ENCODE assay signal across 8 cellular contexts in genomic region chr5:113520429-113520828, GRCh38. TPM values are rescaled to one million over a fixed set of nuclear protein-coding genes. Genes with fewer than 3 reads are reported as not detected.
A peak's percentile ranks its signal among the peaks of the same experiment; 100 is the strongest.
DNase-seq lines count a peak whose midpoint lies in the region; ATAC-seq and TF ChIP-seq lines count a peak whose summit lies in the region.

No MANE protein-coding gene starts in this region.

- no peaks in the 10 kb centered on the region for H3K27me3 ChIP-seq in spleen (replicated peaks in 1 of 7)

- no peak for DNase-seq in activated CD4-positive, CD25-positive, alpha-beta regulatory T cell treated with anti-CD3 and anti-CD28 coated beads, Interleukin-2, amount 50 U/mL, for 72 hours
- DNase-seq in left lobe of liver (ENCODE audit: low spot score) (no peak), NCI-H1694 treated with DMSO at 0.1 percent for 48 hours (lab: John Stamatoyannopoulos, UW) (no peak), MV-4-11 (lab: John Stamatoyannopoulos, UW) (no peak), spleen (no peak)

- peaks cover 0 to 32% (median 7%) of the 10 kb centered on the region in 6 donors for H3K36me3 ChIP-seq in spleen

- peaks cover 9 to 82% (median 47%) of the 10 kb centered on the region in 6 donors for H3K4me1 ChIP-seq in spleen

- TF ChIP-seq POLR2A in spleen (IDR thresholded peaks at IDR 0.05) = no peak

- intact Hi-C loops in spleen (cut with DNase I; ENCODE audit: low total_unique reads) = no loop called here

- TF ChIP-seq CTCF in spleen (IDR thresholded peaks at IDR 0.05 in 8 of 11, conservative IDR thresholded peaks at IDR 0.05 in 3 of 11) = no peak

- ATAC-seq in activated CD4-positive, CD25-positive, alpha-beta regulatory T cell treated with anti-CD3 and anti-CD28 coated beads, Interleukin-2, amount 50 U/mL, for 24 hours = peak; percentile 62 to 79
- peak; percentile 65 for ATAC-seq in GM21723 (IDR thresholded peaks at IDR 0.05; ENCODE audit: unreplicated experiment)
- peak; percentile 61 for ATAC-seq in HG03571 (IDR thresholded peaks at IDR 0.05; ENCODE audit: unreplicated experiment)
- peak; percentile 47 for ATAC-seq in left lobe of liver

- H3K27ac ChIP-seq in spleen = no peak overlapping the region

- no peaks in the 10 kb centered on the region for H3K9me3 ChIP-seq in spleen

- H3K4me3 ChIP-seq in spleen = no peak overlapping the region

RNA-seq across cellular contexts. Expression of gene YTHDC2, which starts 6.9 kb away (rescaled TPM):
- total RNA-seq in left lobe of liver (12.5 TPM), spleen (10 to 100 TPM; 27.9 to 52.2 (median 38.6) TPM)
- 10 to 100 TPM in 2 of 3 donors, 1 to 10 TPM in 1; 9.3 to 12.6 (median 12.1) TPM for polyA plus RNA-seq in spleen

RNA-seq across cellular contexts. Expression of gene MCC, which starts 32.2 kb away (rescaled TPM):
- total RNA-seq in left lobe of liver (36.3 TPM), spleen (10 to 100 TPM; 13.9 to 32.8 (median 17.6) TPM)
- polyA plus RNA-seq in spleen = 1 to 10 TPM; 1.3 to 2.1 (median 1.6) TPM
